13 cellular contexts compared by ENCODE assay signal in the genomic region with DNA sequence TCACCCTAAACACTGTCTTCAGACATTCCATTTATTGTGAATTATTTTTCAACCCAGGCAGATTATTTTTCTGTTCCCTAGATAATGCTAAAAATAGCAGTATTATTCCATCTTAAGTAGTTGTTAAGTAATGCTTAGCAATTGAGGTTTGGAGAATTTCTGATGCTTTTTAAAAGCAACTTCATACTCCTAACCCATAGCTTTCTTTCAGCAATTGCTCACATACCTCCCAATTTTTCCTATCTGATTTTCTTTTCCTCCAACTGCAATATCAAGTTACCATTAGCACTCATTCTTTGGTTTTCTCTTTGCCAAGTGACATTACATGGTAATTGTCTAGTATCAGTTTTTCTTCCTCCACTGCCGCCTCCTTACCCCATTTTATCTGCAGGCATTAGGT.
A peak's percentile ranks its signal among the peaks of the same experiment; 100 is the strongest.
DNase-seq lines count a peak whose midpoint lies in the region; ATAC-seq, FAIRE-seq and TF ChIP-seq lines count a peak whose summit lies in the region.
"Had no signal": no experiment of that assay in that cellular context is flagged by ENCODE, and none has a peak within 500 bp of the region (broad histone marks: within the 10 kb centered on the region; RNA-seq: fewer than 3 reads in every experiment).

No MANE protein-coding gene starts in this region.

- H2AFZ ChIP-seq in GM12878 (ENCODE audit: control insufficient read depth, low read depth, low read length) = no peak overlapping the region; the same call in 1 of the 2 replicates

- no peaks in the 10 kb centered on the region for H3K36me3 Mint-ChIP-seq in CD8-positive, alpha-beta memory T cell
- H3K36me3 Mint-ChIP-seq: CD4-positive, alpha-beta memory T cell; naive thymus-derived CD4-positive, alpha-beta T cell had no signal

- intact Hi-C loops in GM12878 (cut with micrococcal nuclease; ENCODE audit: unreplicated experiment) = no loop called here

- H3K36me3 ChIP-seq in GM12878 (ENCODE audit: control insufficient read depth in 2 of 2, insufficient read depth in 2 of 2, low read length in 1 of 2) = no peaks in the 10 kb centered on the region
- no peaks in the 10 kb centered on the region for H3K36me3 ChIP-seq in CD8-positive, alpha-beta memory T cell (ENCODE audit: insufficient read depth, low read length)

- POLR2A ChIA-PET in GM12878 (lab: Charles Lee) = no interaction called here
- POLR2A ChIA-PET in CD8-positive, alpha-beta memory T cell (lab: Charles Lee) = no interaction called here

- BruUV-seq in GM12878 (replicated peaks; lab: Mats Ljungman, UMichigan) = no TSS peak

- no peak overlapping the region for H3K4me3 Mint-ChIP-seq in CD8-positive, alpha-beta memory T cell
- H3K4me3 Mint-ChIP-seq: CD4-positive, alpha-beta memory T cell; naive thymus-derived CD4-positive, alpha-beta T cell had no signal

- no peak overlapping the region for H3K4me3 ChIP-seq in GM12878
- no peak overlapping the region for H3K4me3 ChIP-seq in CD8-positive, alpha-beta memory T cell (ENCODE audit: low read length)

- TF ChIP-seq EP300 in GM12878 (IDR thresholded peaks at IDR 0.05; ENCODE audit: borderline replicate concordance in 1 of 2, control insufficient read depth in 1 of 2, low read depth in 2 of 2, low read length in 2 of 2) = no peak

- DNase-seq in GM12878 (ENCODE audit: low read depth, low spot score) (no peak), T-helper 1 cell (no peak), RKO (ENCODE audit: low spot score) (no peak)
- no peak for DNase-seq in CD8-positive, alpha-beta memory T cell
- DNase-seq: CD4-positive, alpha-beta memory T cell; naive thymus-derived CD4-positive, alpha-beta T cell; NCI-H345; SHP77 had no signal

- H3K9me3 Mint-ChIP-seq in CD8-positive, alpha-beta memory T cell = no peaks in the 10 kb centered on the region
- H3K9me3 Mint-ChIP-seq: CD4-positive, alpha-beta memory T cell; naive thymus-derived CD4-positive, alpha-beta T cell had no signal

- no peak for TF ChIP-seq CTCF in GM12878 (IDR thresholded peaks at IDR 0.05 in 2 of 3, conservative IDR thresholded peaks at IDR 0.05 in 1 of 3; ENCODE audit: control insufficient read depth in 2 of 3, extremely low read depth in 1 of 3, insufficient read depth in 1 of 3, low read depth in 3 of 3, low read length in 3 of 3)

- 32% methylated on average over 1 of the region's 1 CpG for WGBS in GM12878 (ENCODE audit: insufficient coverage, insufficient replicate concordance, low lambda C conversion rate, missing lambda C conversion rate)

- RAD21 ChIA-PET in GM12878 (lab: Charles Lee; ENCODE audit: unreplicated experiment) = no interaction called here

- no peaks in the 10 kb centered on the region for H3K79me2 ChIP-seq in GM12878 (ENCODE audit: control insufficient read depth, insufficient read depth, low read length)

- no peaks in the 10 kb centered on the region for H4K20me1 ChIP-seq in GM12878 (ENCODE audit: control insufficient read depth, insufficient read depth)

- SMC1A ChIA-PET in GM12878 (lab: Charles Lee; ENCODE audit: uncharacterized antibody, unreplicated experiment) = no interaction called here

- in situ Hi-C loops in GM12878 (cut with MboI) = no loop called here

- H3K9ac ChIP-seq in GM12878 (ENCODE audit: control insufficient read depth, insufficient read depth, low read length) = no peak overlapping the region

- H3K27ac ChIP-seq in GM12878 (ENCODE audit: control insufficient read depth, insufficient read depth) = 0 out of 2 replicates have a peak overlapping the region, but pooled peaks have one; percentile 10
- no peak overlapping the region for H3K27ac ChIP-seq in CD8-positive, alpha-beta memory T cell (ENCODE audit: low read depth, low read length)
- H3K27ac ChIP-seq: VCaP had no signal

- H3K27me3 Mint-ChIP-seq in CD8-positive, alpha-beta memory T cell = peaks cover 2 to 9% of the 10 kb centered on the region in 2 donors

- H3K27ac Mint-ChIP-seq in CD8-positive, alpha-beta memory T cell = no peak overlapping the region
- H3K27ac Mint-ChIP-seq: CD4-positive, alpha-beta memory T cell; naive thymus-derived CD4-positive, alpha-beta T cell had no signal

- no peaks in the 10 kb centered on the region for H3K27me3 ChIP-seq in GM12878 (replicated peaks in 1 of 2; ENCODE audit: control insufficient read depth in 2 of 2, insufficient read depth in 2 of 2, low read length in 1 of 2)
- H3K27me3 ChIP-seq in CD8-positive, alpha-beta memory T cell (ENCODE audit: insufficient read depth, low read length, poor library complexity, severe bottlenecking) = no peaks in the 10 kb centered on the region

- no peak for TF ChIP-seq POLR2A in GM12878 (IDR thresholded peaks at IDR 0.05; ENCODE audit: low read depth, low read length)

- no peaks in the 10 kb centered on the region for H3K4me1 Mint-ChIP-seq in CD8-positive, alpha-beta memory T cell
- H3K4me1 Mint-ChIP-seq: CD4-positive, alpha-beta memory T cell; naive thymus-derived CD4-positive, alpha-beta T cell had no signal

- peak; percentile 32 for ATAC-seq in GM18870 (IDR thresholded peaks at IDR 0.05; ENCODE audit: unreplicated experiment)
- ATAC-seq in GM21515 (IDR thresholded peaks at IDR 0.05; ENCODE audit: unreplicated experiment) = peak; percentile 24
- ATAC-seq in HG03060 (IDR thresholded peaks at IDR 0.05; ENCODE audit: low read depth, unreplicated experiment) = peak; percentile 10
- peak; percentile 33 for ATAC-seq in GM12878
- ATAC-seq in HG03045 (IDR thresholded peaks at IDR 0.05; ENCODE audit: unreplicated experiment) = no peak
- ATAC-seq: naive thymus-derived CD4-positive, alpha-beta T cell had no signal

- H3K4me1 ChIP-seq in GM12878 (ENCODE audit: control insufficient read depth, insufficient read depth, low read length) = peaks cover 8% of the 10 kb centered on the region
- H3K4me1 ChIP-seq in CD8-positive, alpha-beta memory T cell (ENCODE audit: insufficient read depth, low read length) = no peaks in the 10 kb centered on the region

- no peak for TF ChIP-seq RAD21 in GM12878 (IDR thresholded peaks at IDR 0.05; ENCODE audit: insufficient read depth, low read depth, low read length)

- H3K4me2 ChIP-seq in GM12878 (ENCODE audit: control insufficient read depth, insufficient read depth) = 0 out of 2 replicates have a peak overlapping the region, but pooled peaks have one; percentile 33

- no peak for FAIRE-seq in GM12878 (lab: Jason Lieb, UNC)

- no peaks in the 10 kb centered on the region for H3K9me3 ChIP-seq in GM12878 (replicated peaks; ENCODE audit: control insufficient read depth, insufficient read depth, low read length)
- H3K9me3 ChIP-seq in CD8-positive, alpha-beta memory T cell (ENCODE audit: low read length) = no peaks in the 10 kb centered on the region

- CTCF ChIA-PET in GM12878 (lab: Yijun Ruan, JAX) = no interaction called here
- CTCF ChIA-PET in CD8-positive, alpha-beta memory T cell (lab: Charles Lee) = no interaction called here

TF ChIP-seq in GM12878, 131 proteins besides CTCF, POLR2A, EP300 and RAD21:
- TF ChIP-seq TBL1XR1 (IDR thresholded peaks at IDR 0.05; ENCODE audit: low read depth, low read length) = no peak
